ENCODE assay signal across 2 cellular contexts in genomic region chr20:34824026-34824860, GRCh38.
A peak's percentile ranks its signal among the peaks of the same experiment; 100 is the strongest.
TF ChIP-seq lines count a peak whose summit lies in the region.

No MANE protein-coding gene starts in this region.

TF ChIP-seq in IMR-90, 13 proteins besides CTCF, POLR2A, EP300 and RAD21 (continued from another document):
- TF ChIP-seq, protein P1, sequence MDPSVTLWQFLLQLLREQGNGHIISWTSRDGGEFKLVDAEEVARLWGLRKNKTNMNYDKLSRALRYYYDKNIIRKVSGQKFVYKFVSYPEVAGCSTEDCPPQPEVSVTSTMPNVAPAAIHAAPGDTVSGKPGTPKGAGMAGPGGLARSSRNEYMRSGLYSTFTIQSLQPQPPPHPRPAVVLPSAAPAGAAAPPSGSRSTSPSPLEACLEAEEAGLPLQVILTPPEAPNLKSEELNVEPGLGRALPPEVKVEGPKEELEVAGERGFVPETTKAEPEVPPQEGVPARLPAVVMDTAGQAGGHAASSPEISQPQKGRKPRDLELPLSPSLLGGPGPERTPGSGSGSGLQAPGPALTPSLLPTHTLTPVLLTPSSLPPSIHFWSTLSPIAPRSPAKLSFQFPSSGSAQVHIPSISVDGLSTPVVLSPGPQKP (IDR thresholded peaks at IDR 0.05; ENCODE audit: borderline replicate concordance, low read depth, low read length), result no peak
- no peak for TF ChIP-seq CHD1 (IDR thresholded peaks at IDR 0.05; ENCODE audit: low read depth, low read length)
- TF ChIP-seq BHLHE40 (IDR thresholded peaks at IDR 0.05; ENCODE audit: low read depth, low read length), result no peak
- TF ChIP-seq NFE2L2 (IDR thresholded peaks at IDR 0.05; ENCODE audit: low read depth, low read length), result no peak
- no peak for TF ChIP-seq CEBPB (IDR thresholded peaks at IDR 0.05; ENCODE audit: low read depth, low read length)
- TF ChIP-seq RCOR1 (IDR thresholded peaks at IDR 0.05; ENCODE audit: insufficient replicate concordance, low read length), result no peak
- TF ChIP-seq MXI1 (IDR thresholded peaks at IDR 0.05; ENCODE audit: borderline replicate concordance, low read depth, low read length), result no peak
- no peak for TF ChIP-seq USF2 (IDR thresholded peaks at IDR 0.05; ENCODE audit: low read depth, low read length)
- no peak for TF ChIP-seq MAFK (IDR thresholded peaks at IDR 0.05; ENCODE audit: low read depth, low read length)
- no peak for TF ChIP-seq MAZ (IDR thresholded peaks at IDR 0.05; ENCODE audit: borderline replicate concordance, low read depth, low read length)

TF ChIP-seq in PFSK-1, 5 proteins besides CTCF, POLR2A, EP300 and RAD21 (continued from another document):
- TF ChIP-seq, protein P2, sequence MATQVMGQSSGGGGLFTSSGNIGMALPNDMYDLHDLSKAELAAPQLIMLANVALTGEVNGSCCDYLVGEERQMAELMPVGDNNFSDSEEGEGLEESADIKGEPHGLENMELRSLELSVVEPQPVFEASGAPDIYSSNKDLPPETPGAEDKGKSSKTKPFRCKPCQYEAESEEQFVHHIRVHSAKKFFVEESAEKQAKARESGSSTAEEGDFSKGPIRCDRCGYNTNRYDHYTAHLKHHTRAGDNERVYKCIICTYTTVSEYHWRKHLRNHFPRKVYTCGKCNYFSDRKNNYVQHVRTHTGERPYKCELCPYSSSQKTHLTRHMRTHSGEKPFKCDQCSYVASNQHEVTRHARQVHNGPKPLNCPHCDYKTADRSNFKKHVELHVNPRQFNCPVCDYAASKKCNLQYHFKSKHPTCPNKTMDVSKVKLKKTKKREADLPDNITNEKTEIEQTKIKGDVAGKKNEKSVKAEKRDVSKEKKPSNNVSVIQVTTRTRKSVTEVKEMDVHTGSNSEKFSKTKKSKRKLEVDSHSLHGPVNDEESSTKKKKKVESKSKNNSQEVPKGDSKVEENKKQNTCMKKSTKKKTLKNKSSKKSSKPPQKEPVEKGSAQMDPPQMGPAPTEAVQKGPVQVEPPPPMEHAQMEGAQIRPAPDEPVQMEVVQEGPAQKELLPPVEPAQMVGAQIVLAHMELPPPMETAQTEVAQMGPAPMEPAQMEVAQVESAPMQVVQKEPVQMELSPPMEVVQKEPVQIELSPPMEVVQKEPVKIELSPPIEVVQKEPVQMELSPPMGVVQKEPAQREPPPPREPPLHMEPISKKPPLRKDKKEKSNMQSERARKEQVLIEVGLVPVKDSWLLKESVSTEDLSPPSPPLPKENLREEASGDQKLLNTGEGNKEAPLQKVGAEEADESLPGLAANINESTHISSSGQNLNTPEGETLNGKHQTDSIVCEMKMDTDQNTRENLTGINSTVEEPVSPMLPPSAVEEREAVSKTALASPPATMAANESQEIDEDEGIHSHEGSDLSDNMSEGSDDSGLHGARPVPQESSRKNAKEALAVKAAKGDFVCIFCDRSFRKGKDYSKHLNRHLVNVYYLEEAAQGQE (IDR thresholded peaks at IDR 0.05; ENCODE audit: insufficient read depth in 1 of 2, low read depth in 2 of 2, low read length in 2 of 2), result peak in 1 of 2 experiments; percentile 65; a peak in 2 of 4 replicates
- TF ChIP-seq TAF1 (IDR thresholded peaks at IDR 0.05; ENCODE audit: borderline replicate concordance, insufficient read depth, low read length) (no peak), FOXP2 (optimal IDR thresholded peaks at IDR 0.05; ENCODE audit: borderline replicate concordance, extremely low read depth, extremely low read length, insufficient read depth) (no peak)
